Comparison of ENCODE assay signal across 8 cellular contexts in genomic region chr20:57594092-57594911, GRCh38. TPM values are rescaled to one million over a fixed set of nuclear protein-coding genes. Genes with fewer than 3 reads are reported as not detected.
DNase-seq lines count a peak whose midpoint lies in the region; ATAC-seq, FAIRE-seq and TF ChIP-seq lines count a peak whose summit lies in the region.

No MANE protein-coding gene starts in this region.

- H3K4ac ChIP-seq in neuronal stem cell (ENCODE audit: low read length) = no peak overlapping the region

- H4K8ac ChIP-seq in neuronal stem cell (ENCODE audit: low read depth, low read length) = no peak overlapping the region

- no peaks in the 10 kb centered on the region for H3K9me3 Mint-ChIP-seq in activated CD4-positive, alpha-beta memory T cell treated with anti-CD3 and anti-CD28 coated beads for 36 hours
- H3K9me3 Mint-ChIP-seq in endothelial cell (ENCODE audit: unreplicated experiment) = no peaks in the 10 kb centered on the region

- H3K9me3 ChIP-seq in neuronal stem cell (replicated peaks in 1 of 2; ENCODE audit: control insufficient read depth in 2 of 2, insufficient read depth in 1 of 2, low read depth in 1 of 2, low read length in 2 of 2) (no peaks in the 10 kb centered on the region), small intestine (ENCODE audit: control insufficient read depth, low read depth) (no peaks in the 10 kb centered on the region)

- no peaks in the 10 kb centered on the region for H3K79me1 ChIP-seq in neuronal stem cell (ENCODE audit: low read depth, low read length)

- H3K4me1 Mint-ChIP-seq in activated CD4-positive, alpha-beta memory T cell treated with anti-CD3 and anti-CD28 coated beads for 36 hours (ENCODE audit: low read depth) = no peaks in the 10 kb centered on the region
- no peaks in the 10 kb centered on the region for H3K4me1 Mint-ChIP-seq in endothelial cell (ENCODE audit: unreplicated experiment)

- no peak overlapping the region for H2BK15ac ChIP-seq in neuronal stem cell (ENCODE audit: low read length)

- ATAC-seq in GM19463 (IDR thresholded peaks at IDR 0.05; ENCODE audit: unreplicated experiment) = no peak

- H3K4me3 ChIP-seq in neuronal stem cell (ENCODE audit: low read length in 2 of 2) (no peak overlapping the region), small intestine (ENCODE audit: low read depth in 1 of 2, low read length in 2 of 2) (no peak overlapping the region)

- H4K91ac ChIP-seq in neuronal stem cell (ENCODE audit: low read depth, low read length, poor library complexity) = no peak overlapping the region

- peak; percentile 89 for TF ChIP-seq CTCF in endothelial cell (IDR thresholded peaks at IDR 0.05; ENCODE audit: unreplicated experiment)

- peaks cover 0 to 37% (median 0%) of the 10 kb centered on the region in 3 experiments for H3K27me3 ChIP-seq in neuronal stem cell (ENCODE audit: control insufficient read depth in 3 of 3, insufficient read depth in 3 of 3, low read depth in 1 of 3, low read length in 3 of 3)
- no peaks in the 10 kb centered on the region for H3K27me3 ChIP-seq in small intestine (ENCODE audit: control insufficient read depth in 2 of 2, insufficient read depth in 2 of 2, low read length in 2 of 2)

- FAIRE-seq in small intestine (lab: Jason Lieb, UNC) = no peak

- no peak overlapping the region for H3K23ac ChIP-seq in neuronal stem cell (ENCODE audit: low read depth, low read length, poor library complexity)

- peaks cover 0 to 7% of the 10 kb centered on the region in 2 donors for H3K4me1 ChIP-seq in neuronal stem cell (ENCODE audit: control insufficient read depth in 2 of 2, insufficient read depth in 1 of 2, low read depth in 1 of 2, low read length in 2 of 2)
- H3K4me1 ChIP-seq in small intestine (ENCODE audit: control insufficient read depth in 2 of 2, insufficient read depth in 1 of 2, low read depth in 1 of 2, low read length in 1 of 2) = peaks cover 11 to 15% of the 10 kb centered on the region in 2 donors

- no peak overlapping the region for H2BK12ac ChIP-seq in neuronal stem cell (ENCODE audit: low read length)

- no peak overlapping the region for H2BK5ac ChIP-seq in neuronal stem cell (ENCODE audit: low read length)

- peak overlapping the region; percentile 51 for H3K18ac ChIP-seq in neuronal stem cell (ENCODE audit: low read length)

- H2AFZ ChIP-seq in neuronal stem cell (ENCODE audit: low read length) = no peak overlapping the region

- H3K36me3 ChIP-seq in neuronal stem cell (replicated peaks in 1 of 2; ENCODE audit: control insufficient read depth in 2 of 2, insufficient read depth in 2 of 2, low read length in 2 of 2) (no peaks in the 10 kb centered on the region), small intestine (ENCODE audit: control insufficient read depth in 2 of 2, insufficient read depth in 2 of 2, low read length in 2 of 2) (no peaks in the 10 kb centered on the region)

- H3K27ac Mint-ChIP-seq in activated CD4-positive, alpha-beta memory T cell treated with anti-CD3 and anti-CD28 coated beads for 36 hours = no peak overlapping the region
- no peak overlapping the region for H3K27ac Mint-ChIP-seq in endothelial cell (ENCODE audit: unreplicated experiment)

- H3K27me3 Mint-ChIP-seq in activated CD4-positive, alpha-beta memory T cell treated with anti-CD3 and anti-CD28 coated beads for 36 hours = peaks cover 7% of the 10 kb centered on the region
- H3K27me3 Mint-ChIP-seq in endothelial cell (ENCODE audit: unreplicated experiment) = no peaks in the 10 kb centered on the region

- no peak overlapping the region for H3K9ac ChIP-seq in neuronal stem cell (ENCODE audit: low read depth, low read length, poor library complexity)

- H3K4me2 ChIP-seq in neuronal stem cell (ENCODE audit: insufficient read depth, low read length, poor library complexity, severe bottlenecking) = no peak overlapping the region

- H3K27ac ChIP-seq in neuronal stem cell (replicated peaks; ENCODE audit: low read length) = no peak overlapping the region
- peak overlapping the region in 1 of 2 donors; percentile 13 for H3K27ac ChIP-seq in small intestine (ENCODE audit: low read depth in 1 of 2, low read length in 1 of 2)

- H3K14ac ChIP-seq in neuronal stem cell (ENCODE audit: low read length) = no peak overlapping the region

- POLR2A ChIA-PET in activated CD4-positive, alpha-beta memory T cell treated with anti-CD3 and anti-CD28 coated beads for 36 hours (lab: Charles Lee) = interaction anchor here (0.5 kb wide), 1 partner anchor 1183 kb away, joined by 3 read pairs; no protein-coding TSS in a partner anchor

- H3K36me3 Mint-ChIP-seq in activated CD4-positive, alpha-beta memory T cell treated with anti-CD3 and anti-CD28 coated beads for 36 hours = no peaks in the 10 kb centered on the region
- H3K36me3 Mint-ChIP-seq in endothelial cell (ENCODE audit: low read depth, unreplicated experiment) = no peaks in the 10 kb centered on the region

- H2AK5ac ChIP-seq in neuronal stem cell (ENCODE audit: low read depth, low read length) = peak overlapping the region; percentile 89

- intact Hi-C loops in activated CD4-positive, alpha-beta memory T cell treated with anti-CD3 and anti-CD28 coated beads for 36 hours (cut with micrococcal nuclease) = loop anchor here (2.0 to 10.0 kb wide), 2 partner anchors 80 to 210 kb away; no protein-coding TSS in a partner anchor

- peak; percentile 29 to 71 (median 56) for DNase-seq in NCI-H1417 (lab: John Stamatoyannopoulos, UW)
- DNase-seq in NCI-H1417 treated with DMSO at 0.1 percent for 48 hours (lab: John Stamatoyannopoulos, UW) = no peak
- peak; percentile 32 for DNase-seq in NCI-H1105 treated with DMSO at 0.1 percent for 48 hours (lab: John Stamatoyannopoulos, UW)
- peak; percentile 52 for DNase-seq in activated CD4-positive, alpha-beta memory T cell treated with anti-CD3 and anti-CD28 coated beads for 36 hours
- peak; percentile 68 for DNase-seq in endothelial cell (ENCODE audit: low spot score)
- peak; percentile 62 for DNase-seq in neuronal stem cell (ENCODE audit: low spot score)
- no peak for DNase-seq in small intestine

- no CpG with 5 or more reads among the region's 26 CpGs for WGBS in neuronal stem cell (ENCODE audit: extremely low coverage in 2 of 2, insufficient read length in 2 of 2, insufficient replicate concordance in 1 of 2), 2 donors
- 23 to 32% (median 28%) methylated on average over 23 to 26 of the region's 26 CpGs for WGBS in small intestine, 3 donors

- no peak overlapping the region for H2BK120ac ChIP-seq in neuronal stem cell (ENCODE audit: low read depth, low read length)

- CTCF ChIA-PET in activated CD4-positive, alpha-beta memory T cell treated with anti-CD3 and anti-CD28 coated beads for 36 hours (lab: Charles Lee) = interaction anchor here (0.6 to 2.8 kb wide), 19 partner anchors 11 to 593 kb away, joined by 3 to 16 read pairs (median 4); no protein-coding TSS in a partner anchor

- no peak overlapping the region for H3K4me3 Mint-ChIP-seq in activated CD4-positive, alpha-beta memory T cell treated with anti-CD3 and anti-CD28 coated beads for 36 hours
- H3K4me3 Mint-ChIP-seq in endothelial cell (ENCODE audit: unreplicated experiment) = no peak overlapping the region

RNA-seq across cellular contexts. Expression of gene ZBP1, which starts 25.9 kb away (rescaled TPM):
- total RNA-seq in activated CD4-positive, alpha-beta memory T cell treated with anti-CD3 and anti-CD28 coated beads for 36 hours = 1 to 10 TPM in 1 of 2 experiments, under 1 TPM in 1; 0.73 to 1.1 TPM
- total RNA-seq in endothelial cell (ENCODE audit: unreplicated experiment) = not detected
- polyA plus RNA-seq in neuronal stem cell (2013, experiment 1 of 2) = not detected
- not detected for polyA plus RNA-seq in neuronal stem cell (2013, experiment 2 of 2)
- 1 to 10 TPM in 2 of 3 donors, under 1 TPM in 1; 0.45 to 2.7 (median 2.7) TPM for polyA plus RNA-seq in small intestine

RNA-seq across cellular contexts. Expression of gene PCK1, which starts 33.4 kb away (rescaled TPM):
- total RNA-seq in activated CD4-positive, alpha-beta memory T cell treated with anti-CD3 and anti-CD28 coated beads for 36 hours = not detected
- total RNA-seq in endothelial cell (ENCODE audit: unreplicated experiment) = not detected
- not detected for polyA plus RNA-seq in neuronal stem cell (2013, experiment 1 of 2)
- not detected for polyA plus RNA-seq in neuronal stem cell (2013, experiment 2 of 2)
- polyA plus RNA-seq in small intestine = 100 to 1,000 TPM in 2 of 3 donors, 10 to 100 TPM in 1; 29.6 to 439 (median 165) TPM

Comparison
In these comparisons a context has a peak if more than half of its experiments do, and no peak if none do; other contexts are left out.
1. DNase-seq: peak in NCI-H1417 (3 of 3), NCI-H1105 treated with DMSO at 0.1 percent for 48 hours (single experiment), activated CD4-positive, alpha-beta memory T cell treated with anti-CD3 and anti-CD28 coated beads for 36 hours (single experiment), endothelial cell (single experiment) and neuronal stem cell (single experiment); none in NCI-H1417 treated with DMSO at 0.1 percent for 48 hours (single experiment) and small intestine (single experiment).